In the genomic region with DNA sequence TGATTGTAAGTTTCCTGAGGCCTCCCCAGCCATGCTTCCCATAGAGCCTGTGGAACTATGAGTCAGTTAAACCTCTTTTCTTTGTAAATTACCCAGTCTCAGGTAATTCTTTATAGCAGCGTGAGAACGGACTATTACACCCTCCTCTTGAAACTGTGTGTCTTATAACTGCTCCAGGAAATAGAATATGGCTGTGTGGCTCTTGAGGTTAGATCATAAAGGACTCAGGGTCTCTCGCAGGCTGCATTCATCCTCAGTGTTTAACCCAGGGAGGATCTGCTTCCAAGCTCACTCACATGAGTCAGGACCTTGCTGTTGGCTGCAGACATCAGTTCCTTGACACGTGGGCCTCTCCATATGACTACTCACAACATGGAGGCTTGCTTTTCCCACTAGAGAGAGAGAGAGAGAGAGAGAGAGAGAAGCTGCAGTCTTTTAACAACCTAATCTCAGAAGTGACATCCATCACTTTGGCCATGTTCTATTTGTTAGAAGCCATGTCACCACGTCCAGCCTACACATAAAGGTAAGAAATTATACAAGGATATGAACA, we compare ENCODE assay signal across 21 cellular contexts.
DNase-seq lines count a peak whose midpoint lies in the region; ATAC-seq, FAIRE-seq and TF ChIP-seq lines count a peak whose summit lies in the region.
"Had no signal": no experiment of that assay in that cellular context is flagged by ENCODE, and none has a peak within 500 bp of the region (broad histone marks: within the 10 kb centered on the region; RNA-seq: fewer than 3 reads in every experiment).

No MANE protein-coding gene starts in this region.

- H3K9me3 ChIP-seq in KOPT-K1 (ENCODE audit: insufficient read depth, low read length, poor library complexity, severe bottlenecking) (peaks cover 27% of the 10 kb centered on the region), astrocyte (ENCODE audit: insufficient read depth, low read depth, low read length) (no peaks in the 10 kb centered on the region), trophoblast cell (ENCODE audit: insufficient read depth, low read depth, low read length) (peaks cover 3% of the 10 kb centered on the region), ascending aorta (peaks cover 0 to 4% of the 10 kb centered on the region in 2 donors), left ventricle myocardium inferior (replicated peaks) (peaks cover 12% of the 10 kb centered on the region)
- H3K9me3 ChIP-seq: SJSA1 had no signal

- no peaks in the 10 kb centered on the region for H3K79me1 ChIP-seq in trophoblast cell (ENCODE audit: low read length)

- no peak overlapping the region for H2BK5ac ChIP-seq in trophoblast cell (ENCODE audit: low read depth, low read length, poor library complexity)

- H3K23ac ChIP-seq in trophoblast cell (ENCODE audit: low read length): no peak overlapping the region

- no peak overlapping the region for H4K91ac ChIP-seq in trophoblast cell (ENCODE audit: low read depth, low read length)

- H3K79me2 ChIP-seq in astrocyte (ENCODE audit: insufficient read depth, low read length) (no peaks in the 10 kb centered on the region), trophoblast cell (ENCODE audit: control insufficient read depth, insufficient read depth, low read length, poor library complexity) (no peaks in the 10 kb centered on the region)

- H2AFZ ChIP-seq in astrocyte (ENCODE audit: low read depth, low read length): no peak overlapping the region
- H2AFZ ChIP-seq in trophoblast cell (ENCODE audit: insufficient read depth, low read length, poor library complexity): no peak overlapping the region

- no peak overlapping the region for H4K8ac ChIP-seq in trophoblast cell (ENCODE audit: low read depth, low read length)

- H3K18ac ChIP-seq in trophoblast cell (ENCODE audit: low read length): no peak overlapping the region

- no peak overlapping the region for H2BK120ac ChIP-seq in trophoblast cell (ENCODE audit: insufficient read depth, low read length, poor library complexity)

- no CpG with 5 or more reads among the region's 5 CpGs for WGBS in trophoblast cell (ENCODE audit: extremely low coverage, insufficient coverage, insufficient read length)

- intact Hi-C loops in ascending aorta (cut with DNase I) (no loop called here), left ventricle myocardium inferior (cut with micrococcal nuclease) (no loop called here)

- H4K12ac ChIP-seq in trophoblast cell (ENCODE audit: low read depth, low read length): no peak overlapping the region

- no peak overlapping the region for H3K4me3 Mint-ChIP-seq in activated naive CD8-positive, alpha-beta T cell treated with anti-CD3 and anti-CD28 coated beads, Interleukin-2, amount 10 ng/mL, durations not matched to agents 7 days and 5 days
- H3K4me3 Mint-ChIP-seq in activated naive CD8-positive, alpha-beta T cell treated with anti-CD3 and anti-CD28 coated beads for 36 hours: no peak overlapping the region
- H3K4me3 Mint-ChIP-seq in astrocyte (ENCODE audit: unreplicated experiment): no peak overlapping the region

- H3K4me3 ChIP-seq in astrocyte (ENCODE audit: insufficient read depth, low read depth, low read length) (no peak overlapping the region), trophoblast cell (ENCODE audit: low read depth, low read length) (no peak overlapping the region), ascending aorta (no peak overlapping the region), left ventricle myocardium inferior (no peak overlapping the region)
- H3K4me3 ChIP-seq: BLaER1 treated with 17β-estradiol and CSF1 and Interleukin-3, amounts not matched to agents 10 nM and 100 nM; SJSA1 had no signal

- peak overlapping the region; percentile 9 for H3K27ac Mint-ChIP-seq in activated naive CD8-positive, alpha-beta T cell treated with anti-CD3 and anti-CD28 coated beads, Interleukin-2, amount 10 ng/mL, durations not matched to agents 7 days and 5 days
- no peak overlapping the region for H3K27ac Mint-ChIP-seq in activated naive CD8-positive, alpha-beta T cell treated with anti-CD3 and anti-CD28 coated beads for 36 hours
- H3K27ac Mint-ChIP-seq in astrocyte (ENCODE audit: unreplicated experiment): no peak overlapping the region

- H3K27me3 ChIP-seq in astrocyte (ENCODE audit: insufficient read depth, low read length) (no peaks in the 10 kb centered on the region), trophoblast cell (ENCODE audit: insufficient read depth, low read length) (no peaks in the 10 kb centered on the region), ascending aorta (no peaks in the 10 kb centered on the region), left ventricle myocardium inferior (ENCODE audit: low read depth) (no peaks in the 10 kb centered on the region)
- H3K27me3 ChIP-seq: BLaER1 treated with 17β-estradiol and CSF1 and Interleukin-3, amounts not matched to agents 10 nM and 100 nM; SJSA1 had no signal

- H3K4me1 ChIP-seq in astrocyte (ENCODE audit: insufficient read depth, low read length): peaks cover 5% of the 10 kb centered on the region
- no peaks in the 10 kb centered on the region for H3K4me1 ChIP-seq in trophoblast cell (ENCODE audit: control insufficient read depth in 1 of 2, insufficient read depth in 2 of 2, low read length in 2 of 2)
- peaks cover 0 to 4% of the 10 kb centered on the region in 2 donors for H3K4me1 ChIP-seq in ascending aorta
- peaks cover 4% of the 10 kb centered on the region for H3K4me1 ChIP-seq in left ventricle myocardium inferior
- H3K4me1 ChIP-seq: BLaER1 treated with 17β-estradiol and CSF1 and Interleukin-3, amounts not matched to agents 10 nM and 100 nM had no signal

- POLR2A ChIA-PET in activated naive CD8-positive, alpha-beta T cell treated with anti-CD3 and anti-CD28 coated beads, Interleukin-2, amount 10 ng/mL, durations not matched to agents 7 days and 5 days (lab: Charles Lee): no interaction called here

- no peak overlapping the region for H3K14ac ChIP-seq in trophoblast cell (ENCODE audit: low read length)

- TF ChIP-seq CTCF in astrocyte (IDR thresholded peaks at IDR 0.05; ENCODE audit: insufficient read depth, low read depth, low read length): no peak
- TF ChIP-seq CTCF in ascending aorta (IDR thresholded peaks at IDR 0.05): no peak
- no peak for TF ChIP-seq CTCF in left ventricle myocardium inferior (IDR thresholded peaks at IDR 0.05; ENCODE audit: borderline replicate concordance)

- H3K36me3 ChIP-seq in KOPT-K1 (ENCODE audit: insufficient read depth, low read length): no peaks in the 10 kb centered on the region
- no peaks in the 10 kb centered on the region for H3K36me3 ChIP-seq in astrocyte (ENCODE audit: insufficient read depth, low read length)
- no peaks in the 10 kb centered on the region for H3K36me3 ChIP-seq in trophoblast cell (ENCODE audit: control insufficient read depth in 1 of 2, insufficient read depth in 2 of 2, low read length in 2 of 2)
- no peaks in the 10 kb centered on the region for H3K36me3 ChIP-seq in ascending aorta
- no peaks in the 10 kb centered on the region for H3K36me3 ChIP-seq in left ventricle myocardium inferior
- H3K36me3 ChIP-seq: BLaER1 treated with 17β-estradiol and CSF1 and Interleukin-3, amounts not matched to agents 10 nM and 100 nM; SJSA1 had no signal

- H4K20me1 ChIP-seq in astrocyte (ENCODE audit: insufficient read depth, low read length): no peaks in the 10 kb centered on the region
- H4K20me1 ChIP-seq: BLaER1 treated with 17β-estradiol and CSF1 and Interleukin-3, amounts not matched to agents 10 nM and 100 nM had no signal

- no peak for FAIRE-seq in astrocyte (lab: Jason Lieb, UNC)
- FAIRE-seq: GM12891, GM18507, H54 had no signal

- no peaks in the 10 kb centered on the region for H3K27me3 Mint-ChIP-seq in activated naive CD8-positive, alpha-beta T cell treated with anti-CD3 and anti-CD28 coated beads, Interleukin-2, amount 10 ng/mL, durations not matched to agents 7 days and 5 days
- no peaks in the 10 kb centered on the region for H3K27me3 Mint-ChIP-seq in activated naive CD8-positive, alpha-beta T cell treated with anti-CD3 and anti-CD28 coated beads for 36 hours
- H3K27me3 Mint-ChIP-seq in astrocyte (ENCODE audit: low read depth, unreplicated experiment): no peaks in the 10 kb centered on the region

- no peak overlapping the region for H3K4me2 ChIP-seq in astrocyte (ENCODE audit: low read length)
- H3K4me2 ChIP-seq in trophoblast cell (ENCODE audit: low read length): no peak overlapping the region
- H3K4me2 ChIP-seq: BLaER1 treated with 17β-estradiol and CSF1 and Interleukin-3, amounts not matched to agents 10 nM and 100 nM had no signal

- H2AK5ac ChIP-seq in trophoblast cell (ENCODE audit: low read length): no peak overlapping the region

- peaks cover 1% of the 10 kb centered on the region for H3K36me3 Mint-ChIP-seq in activated naive CD8-positive, alpha-beta T cell treated with anti-CD3 and anti-CD28 coated beads, Interleukin-2, amount 10 ng/mL, durations not matched to agents 7 days and 5 days
- H3K36me3 Mint-ChIP-seq in activated naive CD8-positive, alpha-beta T cell treated with anti-CD3 and anti-CD28 coated beads for 36 hours: no peaks in the 10 kb centered on the region
- H3K36me3 Mint-ChIP-seq in astrocyte (ENCODE audit: low read depth, unreplicated experiment): peaks cover 10% of the 10 kb centered on the region

- DNase-seq in activated naive CD8-positive, alpha-beta T cell treated with anti-CD3 and anti-CD28 coated beads, Interleukin-2, amount 10 ng/mL, durations not matched to agents 7 days and 5 days: no peak
- DNase-seq in activated naive CD8-positive, alpha-beta T cell treated with anti-CD3 and anti-CD28 coated beads for 36 hours: no peak
- peak; percentile 43 for DNase-seq in astrocyte (ENCODE audit: low read depth)
- no peak for DNase-seq in trophoblast cell
- DNase-seq in ascending aorta (ENCODE audit: low spot score in 2 of 2): no peak
- no peak for DNase-seq in left ventricle myocardium inferior
- DNase-seq: DMS79 treated with DMSO at 0.1 percent for 48 hours, GF-D8, NCI-H1048, NCI-H146, NCI-H2081, NCI-H510A, NCI-H774, PC-3 had no signal

- H3K9me3 Mint-ChIP-seq in activated naive CD8-positive, alpha-beta T cell treated with anti-CD3 and anti-CD28 coated beads, Interleukin-2, amount 10 ng/mL, durations not matched to agents 7 days and 5 days: peaks cover 11% of the 10 kb centered on the region
- H3K9me3 Mint-ChIP-seq in activated naive CD8-positive, alpha-beta T cell treated with anti-CD3 and anti-CD28 coated beads for 36 hours: peaks cover 5% of the 10 kb centered on the region
- H3K9me3 Mint-ChIP-seq in astrocyte (ENCODE audit: unreplicated experiment): peaks cover 20% of the 10 kb centered on the region

- no peak overlapping the region for H2BK12ac ChIP-seq in trophoblast cell (ENCODE audit: low read length)

- ATAC-seq in activated naive CD8-positive, alpha-beta T cell treated with anti-CD3 and anti-CD28 coated beads, Interleukin-2, amount 10 ng/mL, durations not matched to agents 7 days and 5 days (ENCODE audit: low read depth): peak; percentile 63
- ATAC-seq in GM19324 (IDR thresholded peaks at IDR 0.05; ENCODE audit: low FRiP score, unreplicated experiment): no peak
- ATAC-seq: PC-3 had no signal

- peaks cover 7% of the 10 kb centered on the region for H3K4me1 Mint-ChIP-seq in activated naive CD8-positive, alpha-beta T cell treated with anti-CD3 and anti-CD28 coated beads, Interleukin-2, amount 10 ng/mL, durations not matched to agents 7 days and 5 days
- peaks cover 6% of the 10 kb centered on the region for H3K4me1 Mint-ChIP-seq in activated naive CD8-positive, alpha-beta T cell treated with anti-CD3 and anti-CD28 coated beads for 36 hours
- H3K4me1 Mint-ChIP-seq in astrocyte (ENCODE audit: low read depth, unreplicated experiment): peaks cover 5% of the 10 kb centered on the region

- peak overlapping the region; percentile 54 for H3K27ac ChIP-seq in KOPT-K1 (ENCODE audit: low read depth, low read length, poor library complexity, severe bottlenecking)
- no peak overlapping the region for H3K27ac ChIP-seq in astrocyte (ENCODE audit: low read depth, low read length)
- no peak overlapping the region for H3K27ac ChIP-seq in trophoblast cell (ENCODE audit: low read depth, low read length)
- H3K27ac ChIP-seq in ascending aorta: no peak overlapping the region
- no peak overlapping the region for H3K27ac ChIP-seq in left ventricle myocardium inferior (replicated peaks)
- H3K27ac ChIP-seq: BLaER1 treated with 17β-estradiol and CSF1 and Interleukin-3, amounts not matched to agents 10 nM and 100 nM; SJSA1 had no signal

- no peak overlapping the region for H3K4ac ChIP-seq in trophoblast cell (ENCODE audit: low read depth, low read length)

- H3K9ac ChIP-seq in astrocyte (ENCODE audit: low read length) (no peak overlapping the region), trophoblast cell (ENCODE audit: low read length) (no peak overlapping the region)
- H3K9ac ChIP-seq: BLaER1 treated with 17β-estradiol and CSF1 and Interleukin-3, amounts not matched to agents 10 nM and 100 nM had no signal
